26 cellular contexts compared by ENCODE assay signal in genomic region chr16:55756963-55757362, GRCh38.
"Had no signal": no experiment of that assay in that cellular context is flagged by ENCODE, and none has a peak within 500 bp of the region (broad histone marks: within the 10 kb centered on the region; RNA-seq: fewer than 3 reads in every experiment).

No MANE protein-coding gene starts in this region.

- DNase-seq: activated naive CD4-positive, alpha-beta T cell treated with Interleukin-2 at 50 U/mL for 16 hours; activated naive CD8-positive, alpha-beta T cell treated with anti-CD3 and anti-CD28 coated beads, Interleukin-2, amount 10 ng/mL, durations not matched to agents 7 days and 5 days; activated T-cell treated with anti-CD3 and anti-CD28 coated beads, Interleukin-2, amount 50 U/mL, for 24 hours; amygdala; colonic mucosa; dorsolateral prefrontal cortex; effector memory CD8-positive, alpha-beta T cell; head of caudate nucleus; hypothalamus; mesenchymal stem cell; mucosa of descending colon; nephron progenitor cell; occipital lobe; sigmoid colon; stimulated activated CD4-positive, alpha-beta T cell treated with anti-CD3 and anti-CD28 coated beads, Interleukin-15, amount 100 ng/mL, for 24 hours; stomach had no signal

- FAIRE-seq: bronchial epithelial cell, endothelial cell of umbilical vein had no signal

- ATAC-seq: activated T-helper 17 cell treated with anti-CD3 and anti-CD28 coated beads, Interleukin-2, amount 50 U/mL, for 72 hours; effector memory CD8-positive, alpha-beta T cell; gastroesophageal sphincter; mucosa of descending colon; stimulated activated memory B cell treated with anti-CD40 and anti-IgM and Interleukin-4, amounts not matched to agents 10 μg/mL and 1 μg/mL and 100 μg/mL, for 72 hours; WTC11 had no signal

- H3K4me3 ChIP-seq: colonic mucosa, dorsolateral prefrontal cortex, esophagus muscularis mucosa, gastroesophageal sphincter, mucosa of descending colon, sigmoid colon, smooth muscle cell, stomach, suprapubic skin, tibial nerve had no signal
